Comparison of ENCODE assay signal across 19 cellular contexts in genomic region chr16:27973678-27974077, GRCh38.
DNase-seq lines count a peak whose midpoint lies in the region; ATAC-seq and TF ChIP-seq lines count a peak whose summit lies in the region.
"Had no signal": no experiment of that assay in that cellular context is flagged by ENCODE, and none has a peak within 500 bp of the region (broad histone marks: within the 10 kb centered on the region; RNA-seq: fewer than 3 reads in every experiment).

No MANE protein-coding gene starts in this region.

- H3K36me3 ChIP-seq in DND-41 (ENCODE audit: insufficient read depth, low read length) (no peaks in the 10 kb centered on the region), OCI-LY1 (ENCODE audit: insufficient read depth, low read length) (no peaks in the 10 kb centered on the region), esophagus squamous epithelium (no peaks in the 10 kb centered on the region)
- H3K36me3 ChIP-seq: BLaER1, gastroesophageal sphincter had no signal

- 36 to 75% methylated on average over 1 to 3 of the region's 7 CpGs for WGBS in esophagus squamous epithelium, 2 donors

- H2AFZ ChIP-seq in DND-41 (ENCODE audit: low read depth, low read length) (no peak overlapping the region), OCI-LY1 (ENCODE audit: low read length) (no peak overlapping the region)
- H2AFZ ChIP-seq: PC-9 had no signal

- DNase-seq in DND-41 (no peak), nephron progenitor cell (peak; percentile 12), esophagus squamous epithelium (lab: John Stamatoyannopoulos, UW) (no peak)
- DNase-seq: activated effector memory CD4-positive, alpha-beta T cell treated with anti-CD3 and anti-CD28 coated beads, Interleukin-2, amount 50 U/mL, for 16 hours; anterior cingulate cortex; DMS153; IMR-90; NCI-H1105 treated with DMSO at 0.1 percent for 48 hours; NCI-H446 treated with DMSO at 0.1 percent for 48 hours; PC-9 had no signal

- H3K4me2 ChIP-seq in DND-41 (ENCODE audit: insufficient read depth, low read length) = no peak overlapping the region
- H3K4me2 ChIP-seq in OCI-LY1 (ENCODE audit: low read length) = no peak overlapping the region
- H3K4me2 ChIP-seq: BLaER1, PC-9 had no signal

- no peak overlapping the region for H3K4me3 Mint-ChIP-seq in nephron progenitor cell
- H3K4me3 Mint-ChIP-seq: nephron had no signal

- H4K20me1 ChIP-seq in DND-41 (ENCODE audit: insufficient read depth, low read length) = no peaks in the 10 kb centered on the region
- H4K20me1 ChIP-seq in OCI-LY1 (ENCODE audit: insufficient read depth, low read length) = no peaks in the 10 kb centered on the region
- H4K20me1 ChIP-seq: BLaER1 had no signal

- TF ChIP-seq POLR2A in esophagus squamous epithelium (IDR thresholded peaks at IDR 0.05) = no peak

- H3K4me1 ChIP-seq in DND-41 (ENCODE audit: insufficient read depth, low read length) (no peaks in the 10 kb centered on the region), OCI-LY1 (ENCODE audit: insufficient read depth, low read length, severe bottlenecking) (no peaks in the 10 kb centered on the region), esophagus squamous epithelium (no peaks in the 10 kb centered on the region)
- H3K4me1 ChIP-seq: BLaER1 had no signal

- H3K27ac ChIP-seq in DND-41 (ENCODE audit: low read length) (no peak overlapping the region), OCI-LY1 (ENCODE audit: low read depth, low read length, poor library complexity, severe bottlenecking) (no peak overlapping the region), esophagus squamous epithelium (no peak overlapping the region)
- H3K27ac ChIP-seq: BLaER1, epithelial cell of prostate, gastroesophageal sphincter, PC-9 had no signal

- H3K27me3 Mint-ChIP-seq in nephron progenitor cell (ENCODE audit: low read depth, poor library complexity) = peaks cover 51% of the 10 kb centered on the region

- no peaks in the 10 kb centered on the region for H3K9me3 Mint-ChIP-seq in nephron progenitor cell

- H3K79me2 ChIP-seq in DND-41 (ENCODE audit: insufficient read depth, low read length) (no peaks in the 10 kb centered on the region), OCI-LY1 (ENCODE audit: insufficient read depth, low read length) (no peaks in the 10 kb centered on the region)

- TF ChIP-seq CTCF in DND-41 (IDR thresholded peaks at IDR 0.05; ENCODE audit: borderline replicate concordance, extremely low read depth, low read length, poor library complexity, severe bottlenecking) (peak; percentile 26), GM12872 (IDR thresholded peaks at IDR 0.05; ENCODE audit: insufficient read depth, low read depth, low read length) (peak; percentile 33; the same call in 1 of the 3 replicates), OCI-LY1 (IDR thresholded peaks at IDR 0.05; ENCODE audit: low read length) (peak; percentile 31; the same call in 1 of the 2 replicates), nephron progenitor cell (IDR thresholded peaks at IDR 0.05) (peak; percentile 41), esophagus squamous epithelium (IDR thresholded peaks at IDR 0.05) (no peak)

- intact Hi-C loops in esophagus squamous epithelium (cut with DNase I) = loop anchor here (10.0 kb wide), 2 partner anchors 91 to 329 kb away; partner anchors contain the start of gene GSG1L

- H3K27ac Mint-ChIP-seq in nephron progenitor cell = no peak overlapping the region
- H3K27ac Mint-ChIP-seq: nephron had no signal

- no peaks in the 10 kb centered on the region for H3K27me3 ChIP-seq in DND-41 (ENCODE audit: insufficient read depth, low read length, poor library complexity)
- H3K27me3 ChIP-seq in OCI-LY1 (ENCODE audit: insufficient read depth, low read length) = peaks cover 3% of the 10 kb centered on the region; the same call in 1 of the 2 replicates
- peaks cover 0 to 21% (median 0%) of the 10 kb centered on the region in 4 donors for H3K27me3 ChIP-seq in esophagus squamous epithelium
- H3K27me3 ChIP-seq: BLaER1 had no signal

- no peaks in the 10 kb centered on the region for H3K4me1 Mint-ChIP-seq in nephron progenitor cell

- H3K9me3 ChIP-seq in DND-41 (ENCODE audit: insufficient read depth, low read length, severe bottlenecking) (no peaks in the 10 kb centered on the region), OCI-LY1 (ENCODE audit: low read length) (no peaks in the 10 kb centered on the region), esophagus squamous epithelium (no peaks in the 10 kb centered on the region)

- no peaks in the 10 kb centered on the region for H3F3A ChIP-seq in OCI-LY1 (ENCODE audit: insufficient read depth, low read length)

- ATAC-seq in DND-41 (ENCODE audit: insufficient read depth, low read depth) = no peak
- no peak for ATAC-seq in HG03378 (IDR thresholded peaks at IDR 0.05; ENCODE audit: unreplicated experiment)
- ATAC-seq in HG03521 (IDR thresholded peaks at IDR 0.05; ENCODE audit: unreplicated experiment) = no peak
- ATAC-seq: gastroesophageal sphincter had no signal

- no peaks in the 10 kb centered on the region for H3K36me3 Mint-ChIP-seq in nephron progenitor cell (ENCODE audit: low read depth)

- H3K9me2 ChIP-seq in OCI-LY1 (ENCODE audit: low read depth, low read length) = no peaks in the 10 kb centered on the region

- H3K9ac ChIP-seq in DND-41 (ENCODE audit: low read depth, low read length) = no peak overlapping the region
- no peak overlapping the region for H3K9ac ChIP-seq in OCI-LY1 (ENCODE audit: low read length)
- H3K9ac ChIP-seq: BLaER1 had no signal

- H3K4me3 ChIP-seq in DND-41 (ENCODE audit: low read depth in 1 of 2, low read length in 2 of 2) = no peak overlapping the region
- H3K4me3 ChIP-seq in OCI-LY1 (ENCODE audit: low read depth, low read length, poor library complexity, severe bottlenecking) = no peak overlapping the region
- H3K4me3 ChIP-seq in esophagus squamous epithelium = no peak overlapping the region
- H3K4me3 ChIP-seq: BLaER1, gastroesophageal sphincter, lung, PC-9 had no signal

Comparison
In these comparisons a context has a peak if more than half of its experiments do, and no peak if none do; other contexts are left out.
1. CTCF ChIP-seq: peak in DND-41 (single experiment), GM12872 (single experiment), OCI-LY1 (single experiment) and nephron progenitor cell (single experiment); none in esophagus squamous epithelium (0 of 6).